In genomic region chr12:54879132-54879531, GRCh38 we compare ENCODE assay signal across 19 cellular contexts. TPM values are rescaled to one million over a fixed set of nuclear protein-coding genes. Genes with fewer than 3 reads are reported as not detected.
DNase-seq lines count a peak whose midpoint lies in the region; ATAC-seq, FAIRE-seq and TF ChIP-seq lines count a peak whose summit lies in the region.
"Had no signal": no experiment of that assay in that cellular context is flagged by ENCODE, and none has a peak within 500 bp of the region (broad histone marks: within the 10 kb centered on the region; RNA-seq: fewer than 3 reads in every experiment).

No MANE protein-coding gene starts in this region.

- no peak for FAIRE-seq in HTR-8/SVneo (lab: Jason Lieb, UNC)
- FAIRE-seq: endometrium had no signal

- H3K4me3 ChIP-seq in HL-60 (replicated peaks; ENCODE audit: insufficient read depth, low read length) = no peak overlapping the region
- H3K4me3 ChIP-seq: hepatocyte, prostate gland, transverse colon had no signal

- no peaks in the 10 kb centered on the region for H3K27me3 ChIP-seq in HL-60 (ENCODE audit: insufficient read depth, poor library complexity, severe bottlenecking)
- H3K27me3 ChIP-seq: transverse colon had no signal

- no peak overlapping the region for H3K4me3 Mint-ChIP-seq in activated CD8-positive, alpha-beta T cell treated with anti-CD3 and anti-CD28 coated beads for 36 hours
- H3K4me3 Mint-ChIP-seq in activated CD8-positive, alpha-beta T cell treated with anti-CD3 and anti-CD28 coated beads, Interleukin-2, amount 10 ng/mL, durations not matched to agents 7 days and 5 days = no peak overlapping the region
- H3K4me3 Mint-ChIP-seq: central memory CD8-positive, alpha-beta T cell had no signal

- TF ChIP-seq CTCF in activated CD8-positive, alpha-beta T cell treated with anti-CD3 and anti-CD28 coated beads for 36 hours (IDR thresholded peaks at IDR 0.05) = no peak
- TF ChIP-seq CTCF in HL-60 (IDR thresholded peaks at IDR 0.05; ENCODE audit: insufficient read depth, low read length) = no peak

- peaks cover 7% of the 10 kb centered on the region for H3K27me3 Mint-ChIP-seq in activated CD8-positive, alpha-beta T cell treated with anti-CD3 and anti-CD28 coated beads for 36 hours
- H3K27me3 Mint-ChIP-seq in activated CD8-positive, alpha-beta T cell treated with anti-CD3 and anti-CD28 coated beads, Interleukin-2, amount 10 ng/mL, durations not matched to agents 7 days and 5 days (ENCODE audit: low read depth) = peaks cover 6% of the 10 kb centered on the region

- no peaks in the 10 kb centered on the region for H3K36me3 Mint-ChIP-seq in activated CD8-positive, alpha-beta T cell treated with anti-CD3 and anti-CD28 coated beads for 36 hours (ENCODE audit: low read depth)
- no peaks in the 10 kb centered on the region for H3K36me3 Mint-ChIP-seq in activated CD8-positive, alpha-beta T cell treated with anti-CD3 and anti-CD28 coated beads, Interleukin-2, amount 10 ng/mL, durations not matched to agents 7 days and 5 days (ENCODE audit: low read depth)

- H3K4me1 Mint-ChIP-seq in activated CD8-positive, alpha-beta T cell treated with anti-CD3 and anti-CD28 coated beads for 36 hours (ENCODE audit: low read depth) = peaks cover 11% of the 10 kb centered on the region
- no peaks in the 10 kb centered on the region for H3K4me1 Mint-ChIP-seq in activated CD8-positive, alpha-beta T cell treated with anti-CD3 and anti-CD28 coated beads, Interleukin-2, amount 10 ng/mL, durations not matched to agents 7 days and 5 days (ENCODE audit: low read depth)
- H3K4me1 Mint-ChIP-seq: central memory CD8-positive, alpha-beta T cell had no signal

- peak overlapping the region; percentile 32 for H3K27ac Mint-ChIP-seq in activated CD8-positive, alpha-beta T cell treated with anti-CD3 and anti-CD28 coated beads for 36 hours
- H3K27ac Mint-ChIP-seq in activated CD8-positive, alpha-beta T cell treated with anti-CD3 and anti-CD28 coated beads, Interleukin-2, amount 10 ng/mL, durations not matched to agents 7 days and 5 days = no peak overlapping the region

- H3K9me3 Mint-ChIP-seq in activated CD8-positive, alpha-beta T cell treated with anti-CD3 and anti-CD28 coated beads for 36 hours = peaks cover 2% of the 10 kb centered on the region
- H3K9me3 Mint-ChIP-seq in activated CD8-positive, alpha-beta T cell treated with anti-CD3 and anti-CD28 coated beads, Interleukin-2, amount 10 ng/mL, durations not matched to agents 7 days and 5 days (ENCODE audit: insufficient read depth) = no peaks in the 10 kb centered on the region
- H3K9me3 Mint-ChIP-seq: central memory CD8-positive, alpha-beta T cell had no signal

- ATAC-seq in activated CD8-positive, alpha-beta T cell treated with anti-CD3 and anti-CD28 coated beads for 36 hours = peak; percentile 45
- ATAC-seq in activated CD8-positive, alpha-beta T cell treated with anti-CD3 and anti-CD28 coated beads, Interleukin-2, amount 10 ng/mL, durations not matched to agents 7 days and 5 days = no peak
- ATAC-seq: left lobe of liver had no signal

- intact Hi-C loops in activated CD8-positive, alpha-beta T cell treated with anti-CD3 and anti-CD28 coated beads for 36 hours (cut with micrococcal nuclease) = no loop called here

- no peak for DNase-seq in activated CD8-positive, alpha-beta T cell treated with anti-CD3 and anti-CD28 coated beads for 36 hours
- DNase-seq in activated CD8-positive, alpha-beta T cell treated with anti-CD3 and anti-CD28 coated beads, Interleukin-2, amount 10 ng/mL, durations not matched to agents 7 days and 5 days = no peak
- DNase-seq in HL-60 (ENCODE audit: low read depth in 1 of 2, low spot score in 1 of 2) = peak; percentile 13 to 36
- peak; percentile 66 for DNase-seq in SW480 (ENCODE audit: low spot score)
- DNase-seq in iris pigment epithelial cell (ENCODE audit: low read depth) = peak; percentile 32
- no peak for DNase-seq in NOMO-1 treated with dmso at 0.1 percent for 144 hours (lab: John Stamatoyannopoulos, UW; ENCODE audit: unreplicated experiment)
- no peak for DNase-seq in stimulated activated CD4-positive, alpha-beta T cell treated with anti-CD3 and anti-CD28 coated beads, Interleukin-2, amount 100 ng/mL, for 24 hours
- no peak for DNase-seq in HTR-8/SVneo (ENCODE audit: insufficient read length, low spot score)
- DNase-seq: activated CD4-positive, alpha-beta T cell treated with anti-CD3 and anti-CD28 coated beads, Interleukin-2, amount 50 U/mL, for 1 hour; activated naive CD4-positive, alpha-beta T cell treated with anti-CD3 and anti-CD28 coated beads, Interleukin-2, amount 50 U/mL, for 16 hours; DMS 273 treated with DMSO at 0.1 percent for 48 hours; NCI-H524 treated with DMSO at 0.1 percent for 48 hours; transverse colon had no signal

- CTCF ChIA-PET in activated CD8-positive, alpha-beta T cell treated with anti-CD3 and anti-CD28 coated beads for 36 hours (lab: Charles Lee) = interaction anchor here (1.1 kb wide), 1 partner anchor 14 kb away, joined by 3 read pairs; no protein-coding TSS in a partner anchor
- CTCF ChIA-PET in activated CD8-positive, alpha-beta T cell treated with anti-CD3 and anti-CD28 coated beads, Interleukin-2, amount 10 ng/mL, durations not matched to agents 7 days and 5 days (lab: Charles Lee) = interaction anchor here (0.6 kb wide), 1 partner anchor 130 kb away, joined by 3 read pairs; no protein-coding TSS in a partner anchor

- no peak overlapping the region; the same call in 1 of the 2 replicates for H3K27ac ChIP-seq in HL-60 (replicated peaks)
- H3K27ac ChIP-seq: hepatocyte, prostate gland, transverse colon had no signal

- POLR2A ChIA-PET in activated CD8-positive, alpha-beta T cell treated with anti-CD3 and anti-CD28 coated beads for 36 hours (lab: Charles Lee) = no interaction called here
- POLR2A ChIA-PET in activated CD8-positive, alpha-beta T cell treated with anti-CD3 and anti-CD28 coated beads, Interleukin-2, amount 10 ng/mL, durations not matched to agents 7 days and 5 days (lab: Charles Lee) = no interaction called here

RNA-seq across cellular contexts. Expression of gene MUCL1, which starts 24.8 kb away (rescaled TPM):
- not detected for total RNA-seq in activated CD8-positive, alpha-beta T cell treated with anti-CD3 and anti-CD28 coated beads for 36 hours
- not detected for total RNA-seq in activated CD8-positive, alpha-beta T cell treated with anti-CD3 and anti-CD28 coated beads, Interleukin-2, amount 10 ng/mL, durations not matched to agents 7 days and 5 days
- total RNA-seq: hepatocyte; left lobe of liver; prostate gland; T-helper 2 cell treated with Interferon-gamma antibody and Interleukin-4, amounts not matched to agents 100 ng/mL and 5 ng/mL, for 36 hours; transverse colon had no signal

Comparison
In these comparisons a context has a peak if more than half of its experiments do, and no peak if none do; other contexts are left out.
1. DNase-seq: peak in HL-60 (2 of 2), SW480 (single experiment) and iris pigment epithelial cell (single experiment); none in activated CD8-positive, alpha-beta T cell treated with anti-CD3 and anti-CD28 coated beads for 36 hours (single experiment), activated CD8-positive, alpha-beta T cell treated with anti-CD3 and anti-CD28 coated beads, Interleukin-2, amount 10 ng/mL, durations not matched to agents 7 days and 5 days (single experiment), NOMO-1 treated with dmso at 0.1 percent for 144 hours (single experiment), stimulated activated CD4-positive, alpha-beta T cell treated with anti-CD3 and anti-CD28 coated beads, Interleukin-2, amount 100 ng/mL, for 24 hours (0 of 2) and HTR-8/SVneo (single experiment).